17 cellular contexts compared by ENCODE assay signal in the genomic region with DNA sequence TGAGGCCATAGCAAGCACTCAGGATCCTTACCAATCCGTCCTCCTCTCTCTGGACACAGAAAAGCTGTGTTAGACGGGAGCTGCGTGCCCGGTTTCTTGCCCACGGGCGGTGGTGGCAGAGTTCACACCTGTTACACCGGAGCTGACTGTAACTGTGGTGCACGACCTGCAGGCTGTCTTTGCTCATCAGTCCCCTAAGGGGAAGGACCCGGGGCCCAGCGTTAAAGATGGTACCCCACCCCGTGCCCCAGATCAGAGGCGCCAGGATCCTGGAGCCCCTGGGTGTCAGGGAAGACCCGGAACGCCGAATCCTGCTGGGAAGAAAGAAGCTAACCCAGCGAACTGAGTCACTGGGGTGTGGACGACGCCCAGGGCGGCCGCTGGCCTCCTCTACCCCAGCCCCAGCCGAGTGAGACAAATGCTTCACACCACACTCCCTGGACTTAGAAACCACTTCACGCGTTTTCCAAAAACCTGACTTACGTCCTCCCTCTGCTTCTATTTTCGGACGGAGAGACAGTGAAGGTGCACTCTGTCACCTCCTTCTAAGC.
DNase-seq lines count a peak whose midpoint lies in the region; ATAC-seq and TF ChIP-seq lines count a peak whose summit lies in the region.
"Had no signal": no experiment of that assay in that cellular context is flagged by ENCODE, and none has a peak within 500 bp of the region (broad histone marks: within the 10 kb centered on the region; RNA-seq: fewer than 3 reads in every experiment).

No MANE protein-coding gene starts in this region.

- H3K4me3 Mint-ChIP-seq in endothelial cell (ENCODE audit: unreplicated experiment) (peak overlapping the region; percentile 56), neural progenitor cell (no peak overlapping the region)
- H3K4me3 Mint-ChIP-seq: B cell; CD4-positive, alpha-beta T cell; CD8-positive, alpha-beta T cell had no signal

- H3K27ac ChIP-seq in neural progenitor cell = no peak overlapping the region
- no peak overlapping the region for H3K27ac ChIP-seq in stomach
- H3K27ac ChIP-seq: 22Rv1; A549; BLaER1 treated with 17β-estradiol and CSF1 and Interleukin-3, amounts not matched to agents 10 nM and 100 nM; C4-2B had no signal

- H3K36me3 ChIP-seq in neural progenitor cell = no peaks in the 10 kb centered on the region
- H3K36me3 ChIP-seq in stomach = no peaks in the 10 kb centered on the region
- H3K36me3 ChIP-seq: BLaER1 treated with 17β-estradiol and CSF1 and Interleukin-3, amounts not matched to agents 10 nM and 100 nM had no signal

- no peak for TF ChIP-seq CTCF in endothelial cell (IDR thresholded peaks at IDR 0.05; ENCODE audit: unreplicated experiment)
- TF ChIP-seq CTCF in neural progenitor cell (IDR thresholded peaks at IDR 0.05) = no peak
- TF ChIP-seq CTCF in stomach (IDR thresholded peaks at IDR 0.05) = no peak
- no peak for TF ChIP-seq CTCF in GM13976 (IDR thresholded peaks at IDR 0.05; ENCODE audit: borderline replicate concordance, control extremely low read depth, extremely low read depth, insufficient read depth, missing control alignments)

- ATAC-seq in GM21528 (IDR thresholded peaks at IDR 0.05; ENCODE audit: low FRiP score, unreplicated experiment) = no peak
- ATAC-seq: A549; CD8-positive, alpha-beta T cell had no signal

- H3K4me2 ChIP-seq in neural progenitor cell = no peak overlapping the region
- H3K4me2 ChIP-seq: A549; BLaER1 treated with 17β-estradiol and CSF1 and Interleukin-3, amounts not matched to agents 10 nM and 100 nM had no signal

- H3K36me3 Mint-ChIP-seq in endothelial cell (ENCODE audit: low read depth, unreplicated experiment) (peaks cover 9% of the 10 kb centered on the region), neural progenitor cell (no peaks in the 10 kb centered on the region)
- H3K36me3 Mint-ChIP-seq: CD8-positive, alpha-beta T cell had no signal

- H3K4me3 ChIP-seq in neural progenitor cell (no peak overlapping the region), stomach (no peak overlapping the region)
- H3K4me3 ChIP-seq: A549; BLaER1 treated with 17β-estradiol and CSF1 and Interleukin-3, amounts not matched to agents 10 nM and 100 nM had no signal

- no peak for TF ChIP-seq POLR2A in stomach (IDR thresholded peaks at IDR 0.05)

- H3K9ac ChIP-seq in neural progenitor cell = no peak overlapping the region
- H3K9ac ChIP-seq: BLaER1 treated with 17β-estradiol and CSF1 and Interleukin-3, amounts not matched to agents 10 nM and 100 nM had no signal

- H3F3A ChIP-seq in neural progenitor cell (ENCODE audit: low read depth) = no peaks in the 10 kb centered on the region

- DNase-seq in endothelial cell (ENCODE audit: low spot score) = no peak
- no peak for DNase-seq in neural progenitor cell (ENCODE audit: low spot score)
- DNase-seq in stomach = peak; percentile 19
- DNase-seq in GM13976 (ENCODE audit: low spot score) = no peak
- DNase-seq: AML-193; Caco-2; Calu3; CD4-positive, alpha-beta T cell; CD8-positive, alpha-beta T cell; DMS79 treated with DMSO at 0.1 percent for 48 hours; GF-D8 had no signal

- 78 to 89% (median 83%) methylated on average over 26 of the region's 26 CpGs for WGBS in stomach, 5 donors

- H2AFZ ChIP-seq in neural progenitor cell (replicated peaks) = no peak overlapping the region

- no peak for TF ChIP-seq EP300 in stomach (IDR thresholded peaks at IDR 0.05)

- intact Hi-C loops in stomach (cut with DNase I; ENCODE audit: low total_unique reads) = no loop called here

- H3K27me3 ChIP-seq in neural progenitor cell (no peaks in the 10 kb centered on the region), stomach (peaks cover 0 to 41% (median 0%) of the 10 kb centered on the region in 3 donors)
- H3K27me3 ChIP-seq: BLaER1 treated with 17β-estradiol and CSF1 and Interleukin-3, amounts not matched to agents 10 nM and 100 nM had no signal

- no peaks in the 10 kb centered on the region for H3K79me2 ChIP-seq in neural progenitor cell (ENCODE audit: low read depth)

- H3K9me3 ChIP-seq in neural progenitor cell (ENCODE audit: low read depth) = no peaks in the 10 kb centered on the region
- H3K9me3 ChIP-seq in stomach = no peaks in the 10 kb centered on the region
- H3K9me3 ChIP-seq: A549; BLaER1 treated with 17β-estradiol and CSF1 and Interleukin-3, amounts not matched to agents 10 nM and 100 nM; Caco-2 had no signal

- no peaks in the 10 kb centered on the region for H3K4me1 Mint-ChIP-seq in endothelial cell (ENCODE audit: unreplicated experiment)
- peaks cover 5% of the 10 kb centered on the region for H3K4me1 Mint-ChIP-seq in neural progenitor cell
- H3K4me1 Mint-ChIP-seq: B cell had no signal

- H3K9me3 Mint-ChIP-seq in endothelial cell (ENCODE audit: unreplicated experiment) (peaks cover 32% of the 10 kb centered on the region), neural progenitor cell (no peaks in the 10 kb centered on the region)
- H3K9me3 Mint-ChIP-seq: CD4-positive, alpha-beta T cell; CD8-positive, alpha-beta T cell had no signal

- H3K27me3 Mint-ChIP-seq in endothelial cell (ENCODE audit: unreplicated experiment) (peaks cover 9% of the 10 kb centered on the region), neural progenitor cell (ENCODE audit: insufficient read depth, low read depth) (peaks cover 12% of the 10 kb centered on the region)
- H3K27me3 Mint-ChIP-seq: B cell; CD4-positive, alpha-beta T cell had no signal

- in situ Hi-C loops in GM13976 (cut with MboI; ENCODE audit: low sequenced_read_pairs, unreplicated experiment) = no loop called here

- H4K20me1 ChIP-seq in neural progenitor cell (ENCODE audit: low read depth) = no peaks in the 10 kb centered on the region
- H4K20me1 ChIP-seq: BLaER1 treated with 17β-estradiol and CSF1 and Interleukin-3, amounts not matched to agents 10 nM and 100 nM had no signal

- H3K4me1 ChIP-seq in neural progenitor cell = no peaks in the 10 kb centered on the region
- no peaks in the 10 kb centered on the region for H3K4me1 ChIP-seq in stomach
- H3K4me1 ChIP-seq: A549; BLaER1 treated with 17β-estradiol and CSF1 and Interleukin-3, amounts not matched to agents 10 nM and 100 nM; Caco-2 had no signal

- H3K27ac Mint-ChIP-seq in endothelial cell (ENCODE audit: unreplicated experiment) = no peak overlapping the region
- H3K27ac Mint-ChIP-seq in neural progenitor cell = peak overlapping the region; percentile 34
- H3K27ac Mint-ChIP-seq: B cell; CD4-positive, alpha-beta T cell; CD8-positive, alpha-beta T cell had no signal
